17 cellular contexts compared by ENCODE assay signal in genomic region chrX:47877327-47877726, GRCh38.
"Had no signal": no experiment of that assay in that cellular context is flagged by ENCODE, and none has a peak within 500 bp of the region (broad histone marks: within the 10 kb centered on the region; RNA-seq: fewer than 3 reads in every experiment).

No MANE protein-coding gene starts in this region.

- H3K9me3 ChIP-seq: ascending aorta, prostate gland, right lobe of liver, upper lobe of right lung had no signal

- H3K27ac ChIP-seq: ascending aorta, heart left ventricle, prostate gland, right lobe of liver, upper lobe of right lung had no signal

- H3K4me1 Mint-ChIP-seq: activated naive CD8-positive, alpha-beta T cell treated with anti-CD3 and anti-CD28 coated beads, Interleukin-2, amount 50 U/mL, for 24 hours; nephron had no signal

- H3K4me1 ChIP-seq: ascending aorta, heart left ventricle, prostate gland, right lobe of liver, upper lobe of right lung had no signal

- H3K27me3 Mint-ChIP-seq: activated naive CD8-positive, alpha-beta T cell treated with anti-CD3 and anti-CD28 coated beads, Interleukin-2, amount 50 U/mL, for 24 hours; stimulated activated naive CD8-positive, alpha-beta T cell treated with anti-CD3 and anti-CD28 coated beads, Interleukin-15, Interleukin-2, amounts not matched to agents 100 ng/mL and 50 ng/mL, for 24 hours had no signal

- ATAC-seq: activated CD8-positive, alpha-beta T cell treated with anti-CD3 and anti-CD28 coated beads, Interleukin-2, amount 10 ng/mL, durations not matched to agents 7 days and 5 days; activated naive CD8-positive, alpha-beta T cell treated with anti-CD3 and anti-CD28 coated beads, Interleukin-2, amount 50 U/mL, for 24 hours; heart left ventricle; right lobe of liver; upper lobe of right lung had no signal

- H3K4me3 Mint-ChIP-seq: activated CD8-positive, alpha-beta T cell treated with anti-CD3 and anti-CD28 coated beads, Interleukin-2, amount 10 ng/mL, durations not matched to agents 7 days and 5 days; activated naive CD8-positive, alpha-beta T cell treated with anti-CD3 and anti-CD28 coated beads, Interleukin-2, amount 50 U/mL, for 24 hours; activated T-helper 1 cell treated with anti-CD3 and anti-CD28 coated beads, Interleukin-12 subunit alpha, Interleukin-12 subunit beta, Interleukin-2, Interleukin-4 antibody, amounts not matched to agents 30 ng/mL and 10 ng/mL and 1 ng/mL, durations not matched to agents 14 hours and 24 hours and 36 hours; nephron; stimulated activated naive CD8-positive, alpha-beta T cell treated with anti-CD3 and anti-CD28 coated beads, Interleukin-15, Interleukin-2, amounts not matched to agents 100 ng/mL and 50 ng/mL, for 24 hours had no signal

- H3K4me3 ChIP-seq: ascending aorta, heart left ventricle, prostate gland, right lobe of liver, upper lobe of right lung had no signal

- H3K27ac Mint-ChIP-seq: activated CD8-positive, alpha-beta T cell treated with anti-CD3 and anti-CD28 coated beads, Interleukin-2, amount 10 ng/mL, durations not matched to agents 7 days and 5 days; activated naive CD8-positive, alpha-beta T cell treated with anti-CD3 and anti-CD28 coated beads, Interleukin-2, amount 50 U/mL, for 24 hours; activated T-helper 1 cell treated with anti-CD3 and anti-CD28 coated beads, Interleukin-12 subunit alpha, Interleukin-12 subunit beta, Interleukin-2, Interleukin-4 antibody, amounts not matched to agents 30 ng/mL and 10 ng/mL and 1 ng/mL, durations not matched to agents 14 hours and 24 hours and 36 hours; nephron; stimulated activated naive CD8-positive, alpha-beta T cell treated with anti-CD3 and anti-CD28 coated beads, Interleukin-15, Interleukin-2, amounts not matched to agents 100 ng/mL and 50 ng/mL, for 24 hours had no signal

- H3K9me3 Mint-ChIP-seq: stimulated activated naive CD8-positive, alpha-beta T cell treated with anti-CD3 and anti-CD28 coated beads, Interleukin-15, Interleukin-2, amounts not matched to agents 100 ng/mL and 50 ng/mL, for 24 hours had no signal

- H3K36me3 ChIP-seq: ascending aorta, prostate gland, right lobe of liver, upper lobe of right lung had no signal

- H3K27me3 ChIP-seq: ascending aorta, heart left ventricle, right lobe of liver, upper lobe of right lung had no signal

- DNase-seq: activated CD4-positive, alpha-beta T cell treated with anti-CD3 and anti-CD28 coated beads for 4 hours; activated CD8-positive, alpha-beta memory T cell treated with anti-CD3 and anti-CD28 coated beads, Interleukin-2, amount 50 U/mL, for 48 hours; activated CD8-positive, alpha-beta T cell treated with anti-CD3 and anti-CD28 coated beads, Interleukin-2, amount 10 ng/mL, durations not matched to agents 7 days and 5 days; activated naive CD4-positive, alpha-beta T cell treated with Interleukin-2 at 50 U/mL for 16 hours; activated naive CD8-positive, alpha-beta T cell treated with anti-CD3 and anti-CD28 coated beads, Interleukin-2, amount 50 U/mL, for 24 hours; effector CD4-positive, alpha-beta T cell; foreskin melanocyte; heart left ventricle; occipital lobe; right lobe of liver; stimulated activated CD4-positive, alpha-beta T cell treated with anti-CD3 and anti-CD28 coated beads, Interleukin-2, amount 100 ng/mL, for 48 hours; upper lobe of right lung had no signal
